ENCODE assay signal across 1 cellular context in the genomic region with DNA sequence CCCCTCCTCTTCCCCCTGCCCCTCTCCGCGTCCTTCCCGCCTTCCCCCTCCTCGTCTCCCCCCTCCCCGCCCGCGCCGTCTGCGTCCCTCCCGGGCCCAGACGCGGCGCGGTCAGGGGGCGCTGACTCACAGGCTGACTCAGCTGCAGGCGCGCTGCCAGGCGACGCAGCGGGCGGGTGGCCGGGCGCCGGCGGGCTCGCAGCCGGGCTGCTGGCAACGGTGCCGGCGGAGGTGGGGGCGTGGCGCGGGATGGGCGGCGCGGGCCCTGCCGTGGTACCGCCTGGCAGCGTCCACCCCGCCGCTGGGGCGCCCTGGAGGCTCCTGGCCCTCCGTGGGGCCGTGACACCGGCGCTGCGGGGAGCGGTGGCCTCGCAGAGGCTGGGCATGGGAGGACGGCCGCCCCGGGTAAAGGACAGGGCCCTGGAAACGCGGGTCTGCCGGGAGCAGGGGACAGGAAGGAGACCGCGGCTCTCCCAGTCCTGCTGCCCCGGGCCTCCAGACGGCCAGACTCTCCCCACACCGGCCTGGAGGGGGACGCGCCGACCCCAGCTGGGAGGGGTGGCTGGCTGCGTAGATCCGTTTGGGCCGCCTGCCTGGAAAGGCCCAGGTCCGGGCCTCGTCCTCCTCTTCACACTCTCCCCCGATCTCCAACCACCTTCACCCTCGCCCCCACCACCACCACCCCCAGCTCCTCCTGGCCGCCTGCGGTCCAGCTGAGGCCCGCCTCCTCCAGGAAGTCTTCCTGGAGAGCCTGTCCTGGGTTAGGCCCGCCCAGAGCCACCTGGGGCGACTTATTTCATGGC.
A peak's percentile ranks its signal among the peaks of the same experiment; 100 is the strongest.
TF ChIP-seq lines count a peak whose summit lies in the region.

No MANE protein-coding gene starts in this region.

TF ChIP-seq in K562, 482 proteins besides CTCF, POLR2A, EP300 and RAD21 (continued from another document and continues in another):
- TF ChIP-seq, protein P1, sequence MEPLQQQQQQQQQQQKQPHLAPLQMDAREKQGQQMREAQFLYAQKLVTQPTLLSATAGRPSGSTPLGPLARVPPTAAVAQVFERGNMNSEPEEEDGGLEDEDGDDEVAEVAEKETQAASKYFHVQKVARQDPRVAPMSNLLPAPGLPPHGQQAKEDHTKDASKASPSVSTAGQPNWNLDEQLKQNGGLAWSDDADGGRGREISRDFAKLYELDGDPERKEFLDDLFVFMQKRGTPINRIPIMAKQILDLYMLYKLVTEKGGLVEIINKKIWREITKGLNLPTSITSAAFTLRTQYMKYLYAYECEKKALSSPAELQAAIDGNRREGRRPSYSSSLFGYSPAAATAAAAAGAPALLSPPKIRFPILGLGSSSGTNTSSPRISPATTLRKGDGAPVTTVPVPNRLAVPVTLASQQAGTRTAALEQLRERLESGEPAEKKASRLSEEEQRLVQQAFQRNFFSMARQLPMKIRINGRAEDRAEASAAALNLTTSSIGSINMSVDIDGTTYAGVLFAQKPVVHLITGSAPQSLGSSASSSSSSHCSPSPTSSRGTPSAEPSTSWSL (CRISPR knock-in tag; IDR thresholded peaks at IDR 0.05; ENCODE audit: borderline replicate concordance) = no peak
- TF ChIP-seq, protein P2, sequence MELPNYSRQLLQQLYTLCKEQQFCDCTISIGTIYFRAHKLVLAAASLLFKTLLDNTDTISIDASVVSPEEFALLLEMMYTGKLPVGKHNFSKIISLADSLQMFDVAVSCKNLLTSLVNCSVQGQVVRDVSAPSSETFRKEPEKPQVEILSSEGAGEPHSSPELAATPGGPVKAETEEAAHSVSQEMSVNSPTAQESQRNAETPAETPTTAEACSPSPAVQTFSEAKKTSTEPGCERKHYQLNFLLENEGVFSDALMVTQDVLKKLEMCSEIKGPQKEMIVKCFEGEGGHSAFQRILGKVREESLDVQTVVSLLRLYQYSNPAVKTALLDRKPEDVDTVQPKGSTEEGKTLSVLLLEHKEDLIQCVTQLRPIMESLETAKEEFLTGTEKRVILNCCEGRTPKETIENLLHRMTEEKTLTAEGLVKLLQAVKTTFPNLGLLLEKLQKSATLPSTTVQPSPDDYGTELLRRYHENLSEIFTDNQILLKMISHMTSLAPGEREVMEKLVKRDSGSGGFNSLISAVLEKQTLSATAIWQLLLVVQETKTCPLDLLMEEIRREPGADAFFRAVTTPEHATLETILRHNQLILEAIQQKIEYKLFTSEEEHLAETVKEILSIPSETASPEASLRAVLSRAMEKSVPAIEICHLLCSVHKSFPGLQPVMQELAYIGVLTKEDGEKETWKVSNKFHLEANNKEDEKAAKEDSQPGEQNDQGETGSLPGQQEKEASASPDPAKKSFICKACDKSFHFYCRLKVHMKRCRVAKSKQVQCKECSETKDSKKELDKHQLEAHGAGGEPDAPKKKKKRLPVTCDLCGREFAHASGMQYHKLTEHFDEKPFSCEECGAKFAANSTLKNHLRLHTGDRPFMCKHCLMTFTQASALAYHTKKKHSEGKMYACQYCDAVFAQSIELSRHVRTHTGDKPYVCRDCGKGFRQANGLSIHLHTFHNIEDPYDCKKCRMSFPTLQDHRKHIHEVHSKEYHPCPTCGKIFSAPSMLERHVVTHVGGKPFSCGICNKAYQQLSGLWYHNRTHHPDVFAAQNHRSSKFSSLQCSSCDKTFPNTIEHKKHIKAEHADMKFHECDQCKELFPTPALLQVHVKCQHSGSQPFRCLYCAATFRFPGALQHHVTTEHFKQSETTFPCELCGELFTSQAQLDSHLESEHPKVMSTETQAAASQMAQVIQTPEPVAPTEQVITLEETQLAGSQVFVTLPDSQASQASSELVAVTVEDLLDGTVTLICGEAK (IDR thresholded peaks at IDR 0.05) = peak; percentile 28; the same call in 1 of the 2 replicates
- TF ChIP-seq, protein P2 (CRISPR knock-in tag; IDR thresholded peaks at IDR 0.05) = no peak
- TF ChIP-seq ZNF184 (CRISPR knock-in tag; IDR thresholded peaks at IDR 0.05) = no peak
- peak; percentile 96 for TF ChIP-seq HMGN3 (IDR thresholded peaks at IDR 0.05; ENCODE audit: borderline replicate concordance, extremely low read depth, insufficient read length, low read depth, low read length)
- TF ChIP-seq MAFG (tag; conservative IDR thresholded peaks at IDR 0.05) = no peak
- TF ChIP-seq, protein P3, sequence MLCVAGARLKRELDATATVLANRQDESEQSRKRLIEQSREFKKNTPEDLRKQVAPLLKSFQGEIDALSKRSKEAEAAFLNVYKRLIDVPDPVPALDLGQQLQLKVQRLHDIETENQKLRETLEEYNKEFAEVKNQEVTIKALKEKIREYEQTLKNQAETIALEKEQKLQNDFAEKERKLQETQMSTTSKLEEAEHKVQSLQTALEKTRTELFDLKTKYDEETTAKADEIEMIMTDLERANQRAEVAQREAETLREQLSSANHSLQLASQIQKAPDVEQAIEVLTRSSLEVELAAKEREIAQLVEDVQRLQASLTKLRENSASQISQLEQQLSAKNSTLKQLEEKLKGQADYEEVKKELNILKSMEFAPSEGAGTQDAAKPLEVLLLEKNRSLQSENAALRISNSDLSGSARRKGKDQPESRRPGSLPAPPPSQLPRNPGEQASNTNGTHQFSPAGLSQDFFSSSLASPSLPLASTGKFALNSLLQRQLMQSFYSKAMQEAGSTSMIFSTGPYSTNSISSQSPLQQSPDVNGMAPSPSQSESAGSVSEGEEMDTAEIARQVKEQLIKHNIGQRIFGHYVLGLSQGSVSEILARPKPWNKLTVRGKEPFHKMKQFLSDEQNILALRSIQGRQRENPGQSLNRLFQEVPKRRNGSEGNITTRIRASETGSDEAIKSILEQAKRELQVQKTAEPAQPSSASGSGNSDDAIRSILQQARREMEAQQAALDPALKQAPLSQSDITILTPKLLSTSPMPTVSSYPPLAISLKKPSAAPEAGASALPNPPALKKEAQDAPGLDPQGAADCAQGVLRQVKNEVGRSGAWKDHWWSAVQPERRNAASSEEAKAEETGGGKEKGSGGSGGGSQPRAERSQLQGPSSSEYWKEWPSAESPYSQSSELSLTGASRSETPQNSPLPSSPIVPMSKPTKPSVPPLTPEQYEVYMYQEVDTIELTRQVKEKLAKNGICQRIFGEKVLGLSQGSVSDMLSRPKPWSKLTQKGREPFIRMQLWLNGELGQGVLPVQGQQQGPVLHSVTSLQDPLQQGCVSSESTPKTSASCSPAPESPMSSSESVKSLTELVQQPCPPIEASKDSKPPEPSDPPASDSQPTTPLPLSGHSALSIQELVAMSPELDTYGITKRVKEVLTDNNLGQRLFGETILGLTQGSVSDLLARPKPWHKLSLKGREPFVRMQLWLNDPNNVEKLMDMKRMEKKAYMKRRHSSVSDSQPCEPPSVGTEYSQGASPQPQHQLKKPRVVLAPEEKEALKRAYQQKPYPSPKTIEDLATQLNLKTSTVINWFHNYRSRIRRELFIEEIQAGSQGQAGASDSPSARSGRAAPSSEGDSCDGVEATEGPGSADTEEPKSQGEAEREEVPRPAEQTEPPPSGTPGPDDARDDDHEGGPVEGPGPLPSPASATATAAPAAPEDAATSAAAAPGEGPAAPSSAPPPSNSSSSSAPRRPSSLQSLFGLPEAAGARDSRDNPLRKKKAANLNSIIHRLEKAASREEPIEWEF (CRISPR knock-in tag; IDR thresholded peaks at IDR 0.05) = 0 out of 2 replicates have a peak, but pooled peaks have one; percentile 57
- no peak for TF ChIP-seq ZFP1 (CRISPR knock-in tag; IDR thresholded peaks at IDR 0.05)
- TF ChIP-seq TCF3 (CRISPR knock-in tag; IDR thresholded peaks at IDR 0.05) = no peak; the same call in 1 of the 2 replicates
- no peak for TF ChIP-seq ZNF766 (CRISPR knock-in tag; conservative IDR thresholded peaks at IDR 0.05)
- TF ChIP-seq SMARCA4 (IDR thresholded peaks at IDR 0.05) = no peak
- TF ChIP-seq SRSF3 (IDR thresholded peaks at IDR 0.05; ENCODE audit: insufficient read depth, low read length) = no peak
- TF ChIP-seq BMI1 (IDR thresholded peaks at IDR 0.05; ENCODE audit: low read length) = no peak
- TF ChIP-seq BRD9 (IDR thresholded peaks at IDR 0.05; ENCODE audit: low read depth, partially characterized antibody) = no peak
- no peak for TF ChIP-seq ZZZ3 (IDR thresholded peaks at IDR 0.05)
- 0 out of 2 replicates have a peak, but pooled peaks have one; percentile 13 for TF ChIP-seq TOE1 (IDR thresholded peaks at IDR 0.05; ENCODE audit: borderline replicate concordance)
- TF ChIP-seq TOE1 (CRISPR knock-in tag; IDR thresholded peaks at IDR 0.05; ENCODE audit: borderline replicate concordance, low read depth) = no peak
- TF ChIP-seq RBM15 (IDR thresholded peaks at IDR 0.05; ENCODE audit: insufficient read depth, low read length) = no peak
- TF ChIP-seq MYNN (IDR thresholded peaks at IDR 0.05) = peak; percentile 62; the same call in 1 of the 2 replicates
- no peak for TF ChIP-seq MYNN (CRISPR knock-in tag; IDR thresholded peaks at IDR 0.05)
- no peak; the same call in 1 of the 2 replicates for TF ChIP-seq DMBX1 (CRISPR knock-in tag; IDR thresholded peaks at IDR 0.05; ENCODE audit: borderline replicate concordance)
- TF ChIP-seq NR2C1 (IDR thresholded peaks at IDR 0.05) = no peak
- TF ChIP-seq NR2C1 (tag; IDR thresholded peaks at IDR 0.05) = no peak
- TF ChIP-seq CHD2 (IDR thresholded peaks at IDR 0.05; ENCODE audit: low read depth, low read length) = no peak
- no peak for TF ChIP-seq TCF7 (IDR thresholded peaks at IDR 0.05; ENCODE audit: borderline replicate concordance)
- TF ChIP-seq GTF2E2 (tag; IDR thresholded peaks at IDR 0.05) = no peak
- TF ChIP-seq ZNF124 (CRISPR knock-in tag; IDR thresholded peaks at IDR 0.05) = no peak
- peak; percentile 52; the same call in 1 of the 2 replicates for TF ChIP-seq ZC3H4 (CRISPR knock-in tag; IDR thresholded peaks at IDR 0.05; ENCODE audit: borderline replicate concordance)
- TF ChIP-seq, protein P4, sequence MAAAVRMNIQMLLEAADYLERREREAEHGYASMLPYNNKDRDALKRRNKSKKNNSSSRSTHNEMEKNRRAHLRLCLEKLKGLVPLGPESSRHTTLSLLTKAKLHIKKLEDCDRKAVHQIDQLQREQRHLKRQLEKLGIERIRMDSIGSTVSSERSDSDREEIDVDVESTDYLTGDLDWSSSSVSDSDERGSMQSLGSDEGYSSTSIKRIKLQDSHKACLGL (CRISPR knock-in tag; IDR thresholded peaks at IDR 0.05; ENCODE audit: borderline replicate concordance, poor library complexity, severe bottlenecking) = no peak
- TF ChIP-seq KDM2B (CRISPR knock-in tag; IDR thresholded peaks at IDR 0.05) = no peak
- TF ChIP-seq MYBL2 (IDR thresholded peaks at IDR 0.05; ENCODE audit: low read depth) = no peak
- TF ChIP-seq MYBL2 (CRISPR knock-in tag; IDR thresholded peaks at IDR 0.05; ENCODE audit: borderline replicate concordance) = no peak
- no peak for TF ChIP-seq HOXB6 (CRISPR knock-in tag; IDR thresholded peaks at IDR 0.05; ENCODE audit: borderline replicate concordance)
- TF ChIP-seq, protein P5, sequence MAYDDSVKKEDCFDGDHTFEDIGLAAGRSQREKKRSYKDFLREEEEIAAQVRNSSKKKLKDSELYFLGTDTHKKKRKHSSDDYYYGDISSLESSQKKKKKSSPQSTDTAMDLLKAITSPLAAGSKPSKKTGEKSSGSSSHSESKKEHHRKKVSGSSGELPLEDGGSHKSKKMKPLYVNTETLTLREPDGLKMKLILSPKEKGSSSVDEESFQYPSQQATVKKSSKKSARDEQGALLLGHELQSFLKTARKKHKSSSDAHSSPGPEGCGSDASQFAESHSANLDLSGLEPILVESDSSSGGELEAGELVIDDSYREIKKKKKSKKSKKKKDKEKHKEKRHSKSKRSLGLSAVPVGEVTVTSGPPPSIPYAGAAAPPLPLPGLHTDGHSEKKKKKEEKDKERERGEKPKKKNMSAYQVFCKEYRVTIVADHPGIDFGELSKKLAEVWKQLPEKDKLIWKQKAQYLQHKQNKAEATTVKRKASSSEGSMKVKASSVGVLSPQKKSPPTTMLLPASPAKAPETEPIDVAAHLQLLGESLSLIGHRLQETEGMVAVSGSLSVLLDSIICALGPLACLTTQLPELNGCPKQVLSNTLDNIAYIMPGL (CRISPR knock-in tag; IDR thresholded peaks at IDR 0.05) = no peak; the same call in 1 of the 2 replicates
- 0 out of 2 replicates have a peak, but pooled peaks have one; percentile 46 for TF ChIP-seq KLF13 (tag; IDR thresholded peaks at IDR 0.05; ENCODE audit: borderline replicate concordance, low read depth)
- TF ChIP-seq, protein P6, sequence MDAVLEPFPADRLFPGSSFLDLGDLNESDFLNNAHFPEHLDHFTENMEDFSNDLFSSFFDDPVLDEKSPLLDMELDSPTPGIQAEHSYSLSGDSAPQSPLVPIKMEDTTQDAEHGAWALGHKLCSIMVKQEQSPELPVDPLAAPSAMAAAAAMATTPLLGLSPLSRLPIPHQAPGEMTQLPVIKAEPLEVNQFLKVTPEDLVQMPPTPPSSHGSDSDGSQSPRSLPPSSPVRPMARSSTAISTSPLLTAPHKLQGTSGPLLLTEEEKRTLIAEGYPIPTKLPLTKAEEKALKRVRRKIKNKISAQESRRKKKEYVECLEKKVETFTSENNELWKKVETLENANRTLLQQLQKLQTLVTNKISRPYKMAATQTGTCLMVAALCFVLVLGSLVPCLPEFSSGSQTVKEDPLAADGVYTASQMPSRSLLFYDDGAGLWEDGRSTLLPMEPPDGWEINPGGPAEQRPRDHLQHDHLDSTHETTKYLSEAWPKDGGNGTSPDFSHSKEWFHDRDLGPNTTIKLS (IDR thresholded peaks at IDR 0.05; ENCODE audit: borderline replicate concordance, low read depth) = 0 out of 2 replicates have a peak, but pooled peaks have one; percentile 42
- TF ChIP-seq TAF7 (tag; IDR thresholded peaks at IDR 0.05) = no peak
- TF ChIP-seq SETDB1 (IDR thresholded peaks at IDR 0.05; ENCODE audit: low read length) = no peak
